21 cellular contexts compared by ENCODE assay signal in the genomic region with DNA sequence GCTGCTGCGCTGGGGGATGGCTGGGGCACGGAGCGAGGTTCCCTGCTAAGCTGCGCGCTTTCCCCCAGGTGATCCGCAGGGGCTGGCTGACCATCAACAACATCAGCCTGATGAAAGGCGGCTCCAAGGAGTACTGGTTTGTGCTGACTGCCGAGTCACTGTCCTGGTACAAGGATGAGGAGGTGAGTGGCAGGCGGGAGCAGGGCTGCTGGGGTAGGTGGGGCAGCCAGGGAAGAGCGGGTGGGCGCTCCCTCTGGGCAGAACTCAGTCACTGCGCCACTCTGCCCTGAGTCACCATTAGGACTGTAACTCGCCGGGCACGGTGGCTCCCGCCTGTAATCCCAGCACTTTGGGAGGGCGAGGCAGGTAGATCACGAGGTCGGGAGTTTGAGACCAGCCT. TPM values are rescaled to one million over a fixed set of nuclear protein-coding genes. Genes with fewer than 3 reads are reported as not detected.
A peak's percentile ranks its signal among the peaks of the same experiment; 100 is the strongest.
DNase-seq lines count a peak whose midpoint lies in the region; ATAC-seq and TF ChIP-seq lines count a peak whose summit lies in the region.
"Had no signal": no experiment of that assay in that cellular context is flagged by ENCODE, and none has a peak within 500 bp of the region (broad histone marks: within the 10 kb centered on the region; RNA-seq: fewer than 3 reads in every experiment).

No MANE protein-coding gene starts in this region.

- peak overlapping the region; percentile 88 for H3K27ac Mint-ChIP-seq in activated CD4-positive, alpha-beta T cell treated with anti-CD3 and anti-CD28 coated beads, Interleukin-2, amount 10 ng/mL, durations not matched to agents 24 days and 14 days
- H3K27ac Mint-ChIP-seq in dendritic cell treated with granulocyte-macrophage colony-stimulating factor and Interleukin-4, amounts not matched to agents 40 ng/mL and 50 ng/mL, for 4 days: peak overlapping the region; percentile 93

- H3K36me3 ChIP-seq in HCT116 (ENCODE audit: control insufficient read depth in 1 of 2, insufficient read depth in 2 of 2, low read length in 2 of 2) (peaks cover 3 to 7% of the 10 kb centered on the region in 2 experiments; a peak in 3 of 4 replicates), trophoblast cell (ENCODE audit: control insufficient read depth in 1 of 2, insufficient read depth in 2 of 2, low read length in 2 of 2) (peaks cover 53 to 65% of the 10 kb centered on the region in 2 experiments)

- no peak overlapping the region for H3K14ac ChIP-seq in trophoblast cell (ENCODE audit: low read length)

- POLR2A ChIA-PET in HCT116 (lab: Charles Lee): no interaction called here

- no peak overlapping the region for H2BK12ac ChIP-seq in trophoblast cell (ENCODE audit: low read length)

- no peak for TF ChIP-seq POLR2A in HCT116 (IDR thresholded peaks at IDR 0.05; ENCODE audit: borderline replicate concordance, extremely low read depth, insufficient read depth, insufficient read length)

- no peak overlapping the region for H3K4ac ChIP-seq in trophoblast cell (ENCODE audit: low read depth, low read length)

- no CpG with 5 or more reads among the region's 19 CpGs for WGBS in trophoblast cell (ENCODE audit: extremely low coverage, insufficient coverage, insufficient read length)

- H3K9me3 Mint-ChIP-seq in activated CD4-positive, alpha-beta T cell treated with anti-CD3 and anti-CD28 coated beads, Interleukin-2, amount 10 ng/mL, durations not matched to agents 24 days and 14 days: peaks cover 5% of the 10 kb centered on the region
- no peaks in the 10 kb centered on the region for H3K9me3 Mint-ChIP-seq in dendritic cell treated with granulocyte-macrophage colony-stimulating factor and Interleukin-4, amounts not matched to agents 40 ng/mL and 50 ng/mL, for 4 days
- H3K9me3 Mint-ChIP-seq: activated T-helper 17 cell treated with anti-CD3 and anti-CD28 coated beads, Interleukin-2, amount 50 U/mL, for 72 hours; T-cell had no signal

- H3K9me3 ChIP-seq in HCT116 (ENCODE audit: control insufficient read depth in 1 of 2, insufficient read depth in 1 of 2, low read depth in 1 of 2, low read length in 2 of 2): no peaks in the 10 kb centered on the region
- H3K9me3 ChIP-seq in trophoblast cell (ENCODE audit: insufficient read depth, low read depth, low read length): peaks cover 3% of the 10 kb centered on the region
- H3K9me3 ChIP-seq: Caco-2 had no signal

- H3K9me2 ChIP-seq in HCT116 (ENCODE audit: insufficient read depth): no peaks in the 10 kb centered on the region

- H3K36me3 Mint-ChIP-seq in activated CD4-positive, alpha-beta T cell treated with anti-CD3 and anti-CD28 coated beads, Interleukin-2, amount 10 ng/mL, durations not matched to agents 24 days and 14 days (ENCODE audit: low read depth): peaks cover 38% of the 10 kb centered on the region
- H3K36me3 Mint-ChIP-seq in dendritic cell treated with granulocyte-macrophage colony-stimulating factor and Interleukin-4, amounts not matched to agents 40 ng/mL and 50 ng/mL, for 4 days (ENCODE audit: low read depth): peaks cover 97% of the 10 kb centered on the region

- no peak overlapping the region for H4K8ac ChIP-seq in trophoblast cell (ENCODE audit: low read depth, low read length)

- H3K4me2 ChIP-seq in HCT116 (ENCODE audit: low read length) (0 out of 2 replicates have a peak overlapping the region, but pooled peaks have one; percentile 13), trophoblast cell (ENCODE audit: low read length) (no peak overlapping the region)

- RAD21 ChIA-PET in HCT116 (lab: Charles Lee; ENCODE audit: low non-redundant PET in 1 of 2, low total read pairs in 2 of 2, uncharacterized antibody in 2 of 2, unreplicated experiment in 2 of 2): no interaction called here

- H3K27ac ChIP-seq in HCT116 (ENCODE audit: low read depth, low read length) (peak overlapping the region; percentile 50), trophoblast cell (ENCODE audit: low read depth, low read length) (no peak overlapping the region)

- H3K4me1 ChIP-seq in HCT116 (ENCODE audit: control insufficient read depth in 1 of 2, insufficient read depth in 2 of 2, low read length in 2 of 2) (peaks cover 21 to 42% of the 10 kb centered on the region in 2 experiments), trophoblast cell (ENCODE audit: control insufficient read depth in 1 of 2, insufficient read depth in 2 of 2, low read length in 2 of 2) (peaks cover 4 to 8% of the 10 kb centered on the region in 2 experiments)
- H3K4me1 ChIP-seq: Caco-2 had no signal

- H4K12ac ChIP-seq in trophoblast cell (ENCODE audit: low read depth, low read length): peak overlapping the region; percentile 31

- ATAC-seq in HCT116: peak; percentile 23; the same call in 1 of the 2 replicates
- ATAC-seq in HG02763 (IDR thresholded peaks at IDR 0.05; ENCODE audit: unreplicated experiment): no peak
- ATAC-seq: left colon had no signal

- no peaks in the 10 kb centered on the region for H3K27me3 ChIP-seq in HCT116 (ENCODE audit: insufficient read depth, low read length)
- H3K27me3 ChIP-seq in trophoblast cell (ENCODE audit: insufficient read depth, low read length): no peaks in the 10 kb centered on the region

- no peak overlapping the region for H3K4me3 Mint-ChIP-seq in activated CD4-positive, alpha-beta T cell treated with anti-CD3 and anti-CD28 coated beads, Interleukin-2, amount 10 ng/mL, durations not matched to agents 24 days and 14 days
- H3K4me3 Mint-ChIP-seq in dendritic cell treated with granulocyte-macrophage colony-stimulating factor and Interleukin-4, amounts not matched to agents 40 ng/mL and 50 ng/mL, for 4 days: no peak overlapping the region
- H3K4me3 Mint-ChIP-seq: T-cell had no signal

- H2AK5ac ChIP-seq in trophoblast cell (ENCODE audit: low read length): no peak overlapping the region

- no peaks in the 10 kb centered on the region for H3K79me1 ChIP-seq in trophoblast cell (ENCODE audit: low read length)

- no peak overlapping the region for H3K18ac ChIP-seq in trophoblast cell (ENCODE audit: low read length)

- no peak for DNase-seq in activated CD4-positive, alpha-beta T cell treated with anti-CD3 and anti-CD28 coated beads, Interleukin-2, amount 10 ng/mL, durations not matched to agents 24 days and 14 days
- no peak for DNase-seq in activated CD4-positive, alpha-beta T cell treated with anti-CD3 and anti-CD28 coated beads for 48 hours
- no peak for DNase-seq in HCT116 (ENCODE audit: low read depth, low spot score)
- no peak for DNase-seq in trophoblast cell
- no peak for DNase-seq in NCI-H345 (lab: John Stamatoyannopoulos, UW)
- DNase-seq in RPMI8226: no peak
- DNase-seq: activated CD4-positive, alpha-beta T cell treated with anti-CD3 and anti-CD28 coated beads for 1 hour; Caco-2; dermis blood vessel endothelial cell; GDM1; hippocampal formation; left colon; MM.1S; NCI-H2029 treated with DMSO at 0.1 percent for 48 hours; NCI-H526 treated with DMSO at 0.1 percent for 48 hours; posterior cingulate gyrus; T-cell had no signal

- intact Hi-C loops in activated CD4-positive, alpha-beta T cell treated with anti-CD3 and anti-CD28 coated beads, Interleukin-2, amount 10 ng/mL, durations not matched to agents 24 days and 14 days (cut with micrococcal nuclease): no loop called here
- intact Hi-C loops in HCT116 (cut with micrococcal nuclease): no loop called here
- intact Hi-C loops in dendritic cell treated with granulocyte-macrophage colony-stimulating factor and Interleukin-4, amounts not matched to agents 40 ng/mL and 50 ng/mL, for 4 days (cut with micrococcal nuclease): loop anchor here (2.0 kb wide), 1 partner anchor 27 kb away; no protein-coding TSS in a partner anchor

- no peak for TF ChIP-seq CTCF in HCT116 (IDR thresholded peaks at IDR 0.05 in 2 of 3, conservative IDR thresholded peaks at IDR 0.05 in 1 of 3; ENCODE audit: borderline replicate concordance in 1 of 3, insufficient read depth in 1 of 3, low read depth in 2 of 3, low read length in 2 of 3)

- no TSS peak for BruUV-seq in HCT116 (replicated peaks; lab: Mats Ljungman, UMichigan)

- no peak overlapping the region for H4K91ac ChIP-seq in trophoblast cell (ENCODE audit: low read depth, low read length)

- peaks cover 32% of the 10 kb centered on the region for H3K4me1 Mint-ChIP-seq in activated CD4-positive, alpha-beta T cell treated with anti-CD3 and anti-CD28 coated beads, Interleukin-2, amount 10 ng/mL, durations not matched to agents 24 days and 14 days
- peaks cover 80% of the 10 kb centered on the region for H3K4me1 Mint-ChIP-seq in dendritic cell treated with granulocyte-macrophage colony-stimulating factor and Interleukin-4, amounts not matched to agents 40 ng/mL and 50 ng/mL, for 4 days (ENCODE audit: low read depth)

- no peaks in the 10 kb centered on the region for H4K20me1 ChIP-seq in HCT116 (ENCODE audit: insufficient read depth)

- no peak overlapping the region for H2BK120ac ChIP-seq in trophoblast cell (ENCODE audit: insufficient read depth, low read length, poor library complexity)

- TF ChIP-seq RAD21 in HCT116 (IDR thresholded peaks at IDR 0.05; ENCODE audit: low read depth): no peak

- no peak overlapping the region for H3K4me3 ChIP-seq in HCT116 (replicated peaks in 1 of 2; ENCODE audit: low read depth in 1 of 2, low read length in 2 of 2)
- H3K4me3 ChIP-seq in trophoblast cell (ENCODE audit: low read depth, low read length): no peak overlapping the region

- no peaks in the 10 kb centered on the region for H3K27me3 Mint-ChIP-seq in activated CD4-positive, alpha-beta T cell treated with anti-CD3 and anti-CD28 coated beads, Interleukin-2, amount 10 ng/mL, durations not matched to agents 24 days and 14 days
- H3K27me3 Mint-ChIP-seq in dendritic cell treated with granulocyte-macrophage colony-stimulating factor and Interleukin-4, amounts not matched to agents 40 ng/mL and 50 ng/mL, for 4 days: no peaks in the 10 kb centered on the region
- H3K27me3 Mint-ChIP-seq: activated T-helper 17 cell treated with anti-CD3 and anti-CD28 coated beads, Interleukin-2, amount 50 U/mL, for 72 hours; T-cell had no signal

- CTCF ChIA-PET in HCT116 (lab: Charles Lee): no interaction called here

- no peak overlapping the region for H2BK5ac ChIP-seq in trophoblast cell (ENCODE audit: low read depth, low read length, poor library complexity)

- H3K9ac ChIP-seq in HCT116 (ENCODE audit: low read length) (peak overlapping the region; percentile 14; the same call in 1 of the 2 replicates), trophoblast cell (ENCODE audit: low read length) (no peak overlapping the region)

- H3K23ac ChIP-seq in trophoblast cell (ENCODE audit: low read length): no peak overlapping the region

- H3K79me2 ChIP-seq in HCT116 (ENCODE audit: insufficient read depth, low read length) (no peaks in the 10 kb centered on the region), trophoblast cell (ENCODE audit: control insufficient read depth, insufficient read depth, low read length, poor library complexity) (no peaks in the 10 kb centered on the region)

- H2AFZ ChIP-seq in HCT116 (ENCODE audit: low read depth, low read length, poor library complexity, severe bottlenecking) (no peak overlapping the region), trophoblast cell (ENCODE audit: insufficient read depth, low read length, poor library complexity) (no peak overlapping the region)

RNA-seq across cellular contexts. Expression of gene TMED1, which starts 23.8 kb away (rescaled TPM):
- 17.6 and 22.4 TPM in 2 replicates for total RNA-seq in activated CD4-positive, alpha-beta T cell treated with anti-CD3 and anti-CD28 coated beads, Interleukin-2, amount 10 ng/mL, durations not matched to agents 24 days and 14 days
- 26.3 TPM for total RNA-seq in HCT116 (2021; ENCODE audit: unreplicated experiment)
- 43.7 and 46.8 TPM in 2 replicates for polyA plus RNA-seq in HCT116 (2012)
- 19.6 and 20.0 TPM in 2 replicates for polyA plus RNA-seq in trophoblast cell (2013)

RNA-seq across cellular contexts. Expression of gene C19orf38, which starts 36.0 kb away (rescaled TPM):
- total RNA-seq in activated CD4-positive, alpha-beta T cell treated with anti-CD3 and anti-CD28 coated beads, Interleukin-2, amount 10 ng/mL, durations not matched to agents 24 days and 14 days: 2.7 and 3.6 TPM in 2 replicates
- total RNA-seq in HCT116 (2021; ENCODE audit: unreplicated experiment): 0.74 TPM
- polyA plus RNA-seq in HCT116 (2012): 0.17 and 0.42 TPM in 2 replicates
- polyA plus RNA-seq in trophoblast cell (2013): 0.38 and 0.44 TPM in 2 replicates
- total RNA-seq: dermis blood vessel endothelial cell, HT1080 had no signal

RNA-seq across cellular contexts. Expression of gene CARM1, which starts 59.2 kb away (rescaled TPM):
- total RNA-seq in activated CD4-positive, alpha-beta T cell treated with anti-CD3 and anti-CD28 coated beads, Interleukin-2, amount 10 ng/mL, durations not matched to agents 24 days and 14 days: 92.4 and 93.7 TPM in 2 replicates
- total RNA-seq in HCT116 (2021; ENCODE audit: unreplicated experiment): 103 TPM
- 92.2 and 98.1 TPM in 2 replicates for polyA plus RNA-seq in HCT116 (2012)
- polyA plus RNA-seq in trophoblast cell (2013): 77.7 and 79.2 TPM in 2 replicates
